ENCODE assay signal across 13 cellular contexts in genomic region chr2:71379086-71379485, GRCh38. TPM values are rescaled to one million over a fixed set of nuclear protein-coding genes. Genes with fewer than 3 reads are reported as not detected.
DNase-seq lines count a peak whose midpoint lies in the region; ATAC-seq and TF ChIP-seq lines count a peak whose summit lies in the region.
"Had no signal": no experiment of that assay in that cellular context is flagged by ENCODE, and none has a peak within 500 bp of the region (broad histone marks: within the 10 kb centered on the region; RNA-seq: fewer than 3 reads in every experiment).

No MANE protein-coding gene starts in this region.

- ATAC-seq in left lobe of liver (peak; percentile 40), GM19023 (IDR thresholded peaks at IDR 0.05; ENCODE audit: unreplicated experiment) (no peak), HG02571 (IDR thresholded peaks at IDR 0.05; ENCODE audit: unreplicated experiment) (no peak)
- ATAC-seq: sciatic nerve had no signal

- no peaks in the 10 kb centered on the region for H3K9me3 ChIP-seq in HEK293 (ENCODE audit: control insufficient read depth, insufficient read depth, low read depth, low read length)

- H3K27ac ChIP-seq in HEK293 (ENCODE audit: extremely low read depth, low read depth, low read length) = no peak overlapping the region
- H3K27ac ChIP-seq: VCaP had no signal

- H3K36me3 ChIP-seq in HEK293 (ENCODE audit: control insufficient read depth in 2 of 2, insufficient read depth in 1 of 2, low read length in 2 of 2) = peaks cover 55 to 56% of the 10 kb centered on the region in 2 experiments

- H3K4me3 ChIP-seq in AG09309 (ENCODE audit: control insufficient read depth, low read depth, low read length) (no peak overlapping the region), HEK293 (ENCODE audit: low read depth, low read length) (no peak overlapping the region), astrocyte of the cerebellum (ENCODE audit: low read depth, low read length) (no peak overlapping the region)

- DNase-seq in AG09309 (ENCODE audit: low read depth) (peak; percentile 48), astrocyte of the cerebellum (ENCODE audit: low read depth) (peak; percentile 60), left lobe of liver (ENCODE audit: low spot score) (no peak), T1000 (lab: John Stamatoyannopoulos, UW) (no peak)
- DNase-seq in stimulated activated CD4-positive, alpha-beta T cell treated with anti-CD3 and anti-CD28 coated beads, Interleukin-4, amount 100 ng/mL, for 4 hours = no peak
- DNase-seq: aorta, DMS79 treated with DMSO at 0.1 percent for 48 hours, substantia nigra had no signal

- CTCF ChIA-PET in HEK293 (lab: Yijun Ruan, JAX) = no interaction called here

- TF ChIP-seq CTCF in AG09309 (IDR thresholded peaks at IDR 0.05; ENCODE audit: control insufficient read depth, insufficient read depth, low read depth, low read length, missing control alignments) = no peak
- TF ChIP-seq CTCF in HEK293 (tag by site-specific recombination; IDR thresholded peaks at IDR 0.05) = no peak
- TF ChIP-seq CTCF in astrocyte of the cerebellum (IDR thresholded peaks at IDR 0.05; ENCODE audit: low read depth, low read length, missing control alignments) = no peak

- no peaks in the 10 kb centered on the region for H3K4me1 ChIP-seq in HEK293 (ENCODE audit: control insufficient read depth, insufficient read depth, low read length)

- in situ Hi-C loops in astrocyte of the cerebellum (cut with HindIII; ENCODE audit: low sequenced_read_pairs) = no loop called here

- POLR2A ChIA-PET in HEK293 (lab: Yijun Ruan, JAX) = interaction anchor here (0.6 kb wide), 1 partner anchor 413 kb away, joined by 5 read pairs; no protein-coding TSS in a partner anchor

TF ChIP-seq in HEK293, 187 proteins besides CTCF, POLR2A, EP300 and RAD21:
- no peak for TF ChIP-seq ZNF670 (tag by site-specific recombination; IDR thresholded peaks at IDR 0.05; ENCODE audit: low read depth)
- TF ChIP-seq KLF16 (tag by site-specific recombination; IDR thresholded peaks at IDR 0.05) = 0 out of 2 replicates have a peak, but pooled peaks have one; percentile 44
- no peak for TF ChIP-seq ZNF76 (tag by site-specific recombination; IDR thresholded peaks at IDR 0.05; ENCODE audit: borderline replicate concordance, low read depth)
- 0 out of 2 replicates have a peak, but pooled peaks have one; percentile 48 for TF ChIP-seq ZNF660 (tag by site-specific recombination; IDR thresholded peaks at IDR 0.05)
- no peak for TF ChIP-seq ZNF138 (tag by site-specific recombination; IDR thresholded peaks at IDR 0.05; ENCODE audit: borderline replicate concordance)
- 0 out of 2 replicates have a peak, but pooled peaks have one; percentile 15 for TF ChIP-seq ZNF394 (tag by site-specific recombination; IDR thresholded peaks at IDR 0.05; ENCODE audit: borderline replicate concordance)

RNA-seq across cellular contexts. Expression of gene ZNF638, which starts 47.5 kb away (rescaled TPM):
- 61.9 TPM for total RNA-seq in left lobe of liver

Comparison
In these comparisons a context has a peak if more than half of its experiments do, and no peak if none do; other contexts are left out.
1. DNase-seq: peak in AG09309 (single experiment) and astrocyte of the cerebellum (single experiment); none in left lobe of liver (single experiment), stimulated activated CD4-positive, alpha-beta T cell treated with anti-CD3 and anti-CD28 coated beads, Interleukin-4, amount 100 ng/mL, for 4 hours (0 of 2) and T1000 (single experiment).